ENCODE assay signal across 1 cellular context in the genomic region with DNA sequence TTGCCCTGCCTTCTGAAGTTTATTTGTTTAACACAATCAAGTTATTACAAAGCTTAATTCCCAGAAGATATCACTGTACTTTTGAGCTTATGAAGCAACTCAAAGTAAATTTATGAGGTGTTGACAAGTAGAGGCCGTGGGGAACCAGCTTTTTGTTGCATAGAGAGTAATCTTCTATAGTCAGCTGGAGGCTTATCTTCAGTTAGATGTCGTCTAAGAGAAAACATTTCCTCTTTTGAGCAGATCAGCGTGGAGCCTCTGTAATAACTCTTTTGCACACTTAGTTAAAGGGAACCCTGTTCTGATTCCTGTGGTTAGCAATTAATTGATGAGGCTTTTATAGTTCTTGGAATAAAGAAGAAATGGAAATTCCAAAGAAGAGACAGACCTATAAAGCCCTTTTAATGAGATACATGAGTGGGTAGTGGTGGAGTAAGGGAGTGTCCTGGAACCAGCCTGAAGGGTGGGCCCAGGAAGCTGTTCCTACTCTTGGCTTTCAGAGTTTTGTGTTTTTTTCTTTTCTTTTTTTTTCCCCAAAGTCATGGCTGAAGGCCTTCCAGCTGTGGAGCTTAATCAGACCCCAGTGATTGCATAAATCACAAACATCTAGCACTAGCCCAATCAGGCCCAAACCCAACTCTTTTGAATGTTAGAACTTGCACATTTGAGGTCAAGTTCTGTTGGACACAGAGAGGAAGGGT.
TF ChIP-seq lines count a peak whose summit lies in the region.

No MANE protein-coding gene starts in this region.

TF ChIP-seq in HepG2, 621 proteins besides CTCF, POLR2A, EP300 and RAD21 (continued from another document):
- TF ChIP-seq, protein P1, sequence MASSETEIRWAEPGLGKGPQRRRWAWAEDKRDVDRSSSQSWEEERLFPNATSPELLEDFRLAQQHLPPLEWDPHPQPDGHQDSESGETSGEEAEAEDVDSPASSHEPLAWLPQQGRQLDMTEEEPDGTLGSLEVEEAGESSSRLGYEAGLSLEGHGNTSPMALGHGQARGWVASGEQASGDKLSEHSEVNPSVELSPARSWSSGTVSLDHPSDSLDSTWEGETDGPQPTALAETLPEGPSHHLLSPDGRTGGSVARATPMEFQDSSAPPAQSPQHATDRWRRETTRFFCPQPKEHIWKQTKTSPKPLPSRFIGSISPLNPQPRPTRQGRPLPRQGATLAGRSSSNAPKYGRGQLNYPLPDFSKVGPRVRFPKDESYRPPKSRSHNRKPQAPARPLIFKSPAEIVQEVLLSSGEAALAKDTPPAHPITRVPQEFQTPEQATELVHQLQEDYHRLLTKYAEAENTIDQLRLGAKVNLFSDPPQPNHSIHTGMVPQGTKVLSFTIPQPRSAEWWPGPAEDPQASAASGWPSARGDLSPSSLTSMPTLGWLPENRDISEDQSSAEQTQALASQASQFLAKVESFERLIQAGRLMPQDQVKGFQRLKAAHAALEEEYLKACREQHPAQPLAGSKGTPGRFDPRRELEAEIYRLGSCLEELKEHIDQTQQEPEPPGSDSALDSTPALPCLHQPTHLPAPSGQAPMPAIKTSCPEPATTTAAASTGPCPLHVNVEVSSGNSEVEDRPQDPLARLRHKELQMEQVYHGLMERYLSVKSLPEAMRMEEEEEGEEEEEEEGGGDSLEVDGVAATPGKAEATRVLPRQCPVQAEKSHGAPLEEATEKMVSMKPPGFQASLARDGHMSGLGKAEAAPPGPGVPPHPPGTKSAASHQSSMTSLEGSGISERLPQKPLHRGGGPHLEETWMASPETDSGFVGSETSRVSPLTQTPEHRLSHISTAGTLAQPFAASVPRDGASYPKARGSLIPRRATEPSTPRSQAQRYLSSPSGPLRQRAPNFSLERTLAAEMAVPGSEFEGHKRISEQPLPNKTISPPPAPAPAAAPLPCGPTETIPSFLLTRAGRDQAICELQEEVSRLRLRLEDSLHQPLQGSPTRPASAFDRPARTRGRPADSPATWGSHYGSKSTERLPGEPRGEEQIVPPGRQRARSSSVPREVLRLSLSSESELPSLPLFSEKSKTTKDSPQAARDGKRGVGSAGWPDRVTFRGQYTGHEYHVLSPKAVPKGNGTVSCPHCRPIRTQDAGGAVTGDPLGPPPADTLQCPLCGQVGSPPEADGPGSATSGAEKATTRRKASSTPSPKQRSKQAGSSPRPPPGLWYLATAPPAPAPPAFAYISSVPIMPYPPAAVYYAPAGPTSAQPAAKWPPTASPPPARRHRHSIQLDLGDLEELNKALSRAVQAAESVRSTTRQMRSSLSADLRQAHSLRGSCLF (CRISPR knock-in tag; IDR thresholded peaks at IDR 0.05; ENCODE audit: borderline replicate concordance), result no peak
- no peak for TF ChIP-seq SKI (IDR thresholded peaks at IDR 0.05; ENCODE audit: partially characterized antibody)
- TF ChIP-seq RBM39 (IDR thresholded peaks at IDR 0.05; ENCODE audit: low read depth, low read length, poor library complexity, severe bottlenecking), result no peak
- no peak for TF ChIP-seq ZNF713 (CRISPR knock-in tag; IDR thresholded peaks at IDR 0.05)
- TF ChIP-seq, protein P2, sequence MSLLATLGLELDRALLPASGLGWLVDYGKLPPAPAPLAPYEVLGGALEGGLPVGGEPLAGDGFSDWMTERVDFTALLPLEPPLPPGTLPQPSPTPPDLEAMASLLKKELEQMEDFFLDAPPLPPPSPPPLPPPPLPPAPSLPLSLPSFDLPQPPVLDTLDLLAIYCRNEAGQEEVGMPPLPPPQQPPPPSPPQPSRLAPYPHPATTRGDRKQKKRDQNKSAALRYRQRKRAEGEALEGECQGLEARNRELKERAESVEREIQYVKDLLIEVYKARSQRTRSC (CRISPR knock-in tag; IDR thresholded peaks at IDR 0.05; ENCODE audit: low read depth), result no peak
- TF ChIP-seq YEATS4 (CRISPR knock-in tag; IDR thresholded peaks at IDR 0.05; ENCODE audit: borderline replicate concordance), result no peak
- TF ChIP-seq, protein P3, sequence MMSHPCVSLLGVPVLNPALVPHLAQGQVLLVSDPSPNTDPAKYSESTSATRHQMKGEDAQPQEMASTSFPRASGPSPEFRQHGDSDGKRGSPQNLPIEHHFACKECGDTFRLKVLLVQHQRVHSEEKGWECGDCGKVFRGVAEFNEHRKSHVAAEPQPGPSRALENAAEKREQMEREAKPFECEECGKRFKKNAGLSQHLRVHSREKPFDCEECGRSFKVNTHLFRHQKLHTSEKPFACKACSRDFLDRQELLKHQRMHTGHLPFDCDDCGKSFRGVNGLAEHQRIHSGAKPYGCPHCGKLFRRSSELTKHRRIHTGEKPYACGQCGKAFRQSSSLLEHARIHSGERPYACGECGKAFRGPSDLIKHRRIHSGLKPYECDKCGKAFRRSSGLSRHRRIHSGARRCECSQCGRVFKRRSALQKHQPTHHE (CRISPR knock-in tag; IDR thresholded peaks at IDR 0.05; ENCODE audit: borderline replicate concordance), result no peak
- no peak for TF ChIP-seq ZNF274 (CRISPR knock-in tag; IDR thresholded peaks at IDR 0.05)
- TF ChIP-seq, protein P4, sequence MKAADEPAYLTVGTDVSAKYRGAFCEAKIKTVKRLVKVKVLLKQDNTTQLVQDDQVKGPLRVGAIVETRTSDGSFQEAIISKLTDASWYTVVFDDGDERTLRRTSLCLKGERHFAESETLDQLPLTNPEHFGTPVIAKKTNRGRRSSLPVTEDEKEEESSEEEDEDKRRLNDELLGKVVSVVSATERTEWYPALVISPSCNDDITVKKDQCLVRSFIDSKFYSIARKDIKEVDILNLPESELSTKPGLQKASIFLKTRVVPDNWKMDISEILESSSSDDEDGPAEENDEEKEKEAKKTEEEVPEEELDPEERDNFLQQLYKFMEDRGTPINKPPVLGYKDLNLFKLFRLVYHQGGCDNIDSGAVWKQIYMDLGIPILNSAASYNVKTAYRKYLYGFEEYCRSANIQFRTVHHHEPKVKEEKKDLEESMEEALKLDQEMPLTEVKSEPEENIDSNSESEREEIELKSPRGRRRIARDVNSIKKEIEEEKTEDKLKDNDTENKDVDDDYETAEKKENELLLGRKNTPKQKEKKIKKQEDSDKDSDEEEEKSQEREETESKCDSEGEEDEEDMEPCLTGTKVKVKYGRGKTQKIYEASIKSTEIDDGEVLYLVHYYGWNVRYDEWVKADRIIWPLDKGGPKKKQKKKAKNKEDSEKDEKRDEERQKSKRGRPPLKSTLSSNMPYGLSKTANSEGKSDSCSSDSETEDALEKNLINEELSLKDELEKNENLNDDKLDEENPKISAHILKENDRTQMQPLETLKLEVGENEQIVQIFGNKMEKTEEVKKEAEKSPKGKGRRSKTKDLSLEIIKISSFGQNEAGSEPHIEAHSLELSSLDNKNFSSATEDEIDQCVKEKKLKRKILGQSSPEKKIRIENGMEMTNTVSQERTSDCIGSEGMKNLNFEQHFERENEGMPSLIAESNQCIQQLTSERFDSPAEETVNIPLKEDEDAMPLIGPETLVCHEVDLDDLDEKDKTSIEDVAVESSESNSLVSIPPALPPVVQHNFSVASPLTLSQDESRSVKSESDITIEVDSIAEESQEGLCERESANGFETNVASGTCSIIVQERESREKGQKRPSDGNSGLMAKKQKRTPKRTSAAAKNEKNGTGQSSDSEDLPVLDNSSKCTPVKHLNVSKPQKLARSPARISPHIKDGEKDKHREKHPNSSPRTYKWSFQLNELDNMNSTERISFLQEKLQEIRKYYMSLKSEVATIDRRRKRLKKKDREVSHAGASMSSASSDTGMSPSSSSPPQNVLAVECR (CRISPR knock-in tag; IDR thresholded peaks at IDR 0.05; ENCODE audit: borderline replicate concordance), result no peak
- no peak for TF ChIP-seq BCL6 (CRISPR knock-in tag; IDR thresholded peaks at IDR 0.05)
- TF ChIP-seq ZNF674 (CRISPR knock-in tag; IDR thresholded peaks at IDR 0.05; ENCODE audit: low read depth), result no peak
- TF ChIP-seq, protein P5, sequence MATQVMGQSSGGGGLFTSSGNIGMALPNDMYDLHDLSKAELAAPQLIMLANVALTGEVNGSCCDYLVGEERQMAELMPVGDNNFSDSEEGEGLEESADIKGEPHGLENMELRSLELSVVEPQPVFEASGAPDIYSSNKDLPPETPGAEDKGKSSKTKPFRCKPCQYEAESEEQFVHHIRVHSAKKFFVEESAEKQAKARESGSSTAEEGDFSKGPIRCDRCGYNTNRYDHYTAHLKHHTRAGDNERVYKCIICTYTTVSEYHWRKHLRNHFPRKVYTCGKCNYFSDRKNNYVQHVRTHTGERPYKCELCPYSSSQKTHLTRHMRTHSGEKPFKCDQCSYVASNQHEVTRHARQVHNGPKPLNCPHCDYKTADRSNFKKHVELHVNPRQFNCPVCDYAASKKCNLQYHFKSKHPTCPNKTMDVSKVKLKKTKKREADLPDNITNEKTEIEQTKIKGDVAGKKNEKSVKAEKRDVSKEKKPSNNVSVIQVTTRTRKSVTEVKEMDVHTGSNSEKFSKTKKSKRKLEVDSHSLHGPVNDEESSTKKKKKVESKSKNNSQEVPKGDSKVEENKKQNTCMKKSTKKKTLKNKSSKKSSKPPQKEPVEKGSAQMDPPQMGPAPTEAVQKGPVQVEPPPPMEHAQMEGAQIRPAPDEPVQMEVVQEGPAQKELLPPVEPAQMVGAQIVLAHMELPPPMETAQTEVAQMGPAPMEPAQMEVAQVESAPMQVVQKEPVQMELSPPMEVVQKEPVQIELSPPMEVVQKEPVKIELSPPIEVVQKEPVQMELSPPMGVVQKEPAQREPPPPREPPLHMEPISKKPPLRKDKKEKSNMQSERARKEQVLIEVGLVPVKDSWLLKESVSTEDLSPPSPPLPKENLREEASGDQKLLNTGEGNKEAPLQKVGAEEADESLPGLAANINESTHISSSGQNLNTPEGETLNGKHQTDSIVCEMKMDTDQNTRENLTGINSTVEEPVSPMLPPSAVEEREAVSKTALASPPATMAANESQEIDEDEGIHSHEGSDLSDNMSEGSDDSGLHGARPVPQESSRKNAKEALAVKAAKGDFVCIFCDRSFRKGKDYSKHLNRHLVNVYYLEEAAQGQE (IDR thresholded peaks at IDR 0.05; ENCODE audit: borderline replicate concordance in 1 of 2, low read depth in 1 of 2, low read length in 2 of 2), result no peak
- no peak for TF ChIP-seq SMARCE1 (IDR thresholded peaks at IDR 0.05; ENCODE audit: borderline replicate concordance)
- no peak for TF ChIP-seq MEIS1 (CRISPR knock-in tag; IDR thresholded peaks at IDR 0.05; ENCODE audit: borderline replicate concordance)
